18 cellular contexts compared by ENCODE assay signal in the genomic region with DNA sequence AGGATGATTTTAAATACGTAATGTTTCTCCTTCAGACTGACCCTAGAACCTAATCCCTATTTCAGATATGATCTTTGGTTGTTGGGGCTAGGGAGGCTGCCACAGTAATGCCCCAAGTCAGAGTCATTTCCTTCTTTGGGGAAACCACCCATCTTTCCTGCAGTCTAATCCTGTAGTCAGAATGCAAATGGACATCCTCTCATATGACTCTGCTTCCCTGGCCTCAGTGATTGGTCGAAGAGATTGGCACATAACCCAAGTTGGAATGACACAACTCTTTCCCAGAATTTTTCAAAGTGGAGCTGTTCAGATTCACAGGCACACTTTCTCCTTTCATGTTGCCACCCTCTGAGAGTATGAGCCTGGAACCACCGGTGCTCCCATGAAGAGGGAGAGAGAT. TPM values are rescaled to one million over a fixed set of nuclear protein-coding genes. Genes with fewer than 3 reads are reported as not detected.
DNase-seq lines count a peak whose midpoint lies in the region; ATAC-seq, FAIRE-seq and TF ChIP-seq lines count a peak whose summit lies in the region.
"Had no signal": no experiment of that assay in that cellular context is flagged by ENCODE, and none has a peak within 500 bp of the region (broad histone marks: within the 10 kb centered on the region; RNA-seq: fewer than 3 reads in every experiment).

No MANE protein-coding gene starts in this region.

- H3K4me1 ChIP-seq in endothelial cell of umbilical vein (ENCODE audit: control insufficient read depth, extremely low read depth, insufficient read depth, low read length) (no peaks in the 10 kb centered on the region), Peyer's patch (no peaks in the 10 kb centered on the region)
- H3K4me1 ChIP-seq: ascending aorta had no signal

- no peak for FAIRE-seq in endothelial cell of umbilical vein (lab: Jason Lieb, UNC)

- CTCF ChIA-PET in endothelial cell of umbilical vein (lab: Charles Lee) = no interaction called here

- TF ChIP-seq POLR2A in endothelial cell of umbilical vein (IDR thresholded peaks at IDR 0.05; ENCODE audit: low read depth, low read length) = no peak
- no peak for TF ChIP-seq POLR2A in Peyer's patch (IDR thresholded peaks at IDR 0.05)

- no peak overlapping the region for H3K4me2 ChIP-seq in endothelial cell of umbilical vein (ENCODE audit: insufficient read depth, low read length)

- H3K27me3 ChIP-seq in endothelial cell of umbilical vein (ENCODE audit: control insufficient read depth in 2 of 2, insufficient read depth in 2 of 2, low read length in 2 of 2) = no peaks in the 10 kb centered on the region
- no peaks in the 10 kb centered on the region for H3K27me3 ChIP-seq in Peyer's patch
- H3K27me3 ChIP-seq: ascending aorta had no signal

- H2AFZ ChIP-seq in endothelial cell of umbilical vein (ENCODE audit: low read depth, low read length) = no peak overlapping the region

- H3K4me3 ChIP-seq in endothelial cell of umbilical vein (replicated peaks in 1 of 3; ENCODE audit: insufficient read depth in 1 of 3, low read depth in 1 of 3, low read length in 3 of 3) (no peak overlapping the region), Peyer's patch (no peak overlapping the region)
- H3K4me3 ChIP-seq: ascending aorta had no signal

- POLR2A ChIA-PET in endothelial cell of umbilical vein (lab: Charles Lee) = no interaction called here

- no peak overlapping the region for H3K9ac ChIP-seq in endothelial cell of umbilical vein (replicated peaks; ENCODE audit: extremely low read depth, insufficient read depth, low read length)

- no peaks in the 10 kb centered on the region for H4K20me1 ChIP-seq in endothelial cell of umbilical vein (replicated peaks; ENCODE audit: control insufficient read depth, extremely low read depth, insufficient read depth, low read length)

- intact Hi-C loops in endothelial cell of umbilical vein (cut with micrococcal nuclease) = no loop called here

- H3K27ac ChIP-seq in endothelial cell of umbilical vein (ENCODE audit: insufficient read depth, low read depth, low read length) (no peak overlapping the region), Peyer's patch (no peak overlapping the region)
- H3K27ac ChIP-seq: ascending aorta had no signal

- no peaks in the 10 kb centered on the region for H3K9me1 ChIP-seq in endothelial cell of umbilical vein (replicated peaks; ENCODE audit: control insufficient read depth, extremely low read depth, insufficient read depth, low read length)

- DNase-seq in AG08395 (ENCODE audit: low spot score) = peak; percentile 56
- no peak for DNase-seq in endothelial cell of umbilical vein (ENCODE audit: low read depth, low spot score)
- no peak for DNase-seq in SKM-1 treated with dmso at 0.1 percent for 144 hours (lab: John Stamatoyannopoulos, UW; ENCODE audit: unreplicated experiment)
- no peak for DNase-seq in Peyer's patch
- DNase-seq: ACHN; activated CD4-positive, alpha-beta T cell treated with anti-CD3 and anti-CD28 coated beads for 48 hours; activated naive CD4-positive, alpha-beta T cell treated with anti-CD3 and anti-CD28 coated beads for 36 hours; glutamatergic neuron; IMR-90; mesendoderm; NCI-H2029 treated with DMSO at 0.1 percent for 48 hours; NCI-H524; SIG-M5 had no signal

- dilution Hi-C loops in endothelial cell of umbilical vein (cut with MboI; ENCODE audit: extremely low pct_ligation_motif_present, low sequenced_read_pairs) = no loop called here

- no peaks in the 10 kb centered on the region for H3K79me2 ChIP-seq in endothelial cell of umbilical vein (ENCODE audit: control insufficient read depth, insufficient read depth, low read length)

- H3K9me3 ChIP-seq in endothelial cell of umbilical vein (replicated peaks; ENCODE audit: control insufficient read depth, insufficient read depth, low read length) (no peaks in the 10 kb centered on the region), Peyer's patch (no peaks in the 10 kb centered on the region)
- H3K9me3 ChIP-seq: ascending aorta had no signal

- no peaks in the 10 kb centered on the region for H3K36me3 ChIP-seq in endothelial cell of umbilical vein (ENCODE audit: control insufficient read depth in 2 of 2, extremely low read depth in 1 of 2, insufficient read depth in 2 of 2, low read length in 2 of 2)
- no peaks in the 10 kb centered on the region for H3K36me3 ChIP-seq in Peyer's patch
- H3K36me3 ChIP-seq: ascending aorta had no signal

- TF ChIP-seq CTCF in endothelial cell of umbilical vein (IDR thresholded peaks at IDR 0.05; ENCODE audit: extremely low read depth in 1 of 2, insufficient read depth in 1 of 2, low read depth in 1 of 2, low read length in 2 of 2) (no peak), Peyer's patch (IDR thresholded peaks at IDR 0.05) (no peak)

- no TSS peak for BruUV-seq in endothelial cell of umbilical vein (replicated peaks; lab: Mats Ljungman, UMichigan)

- peak; percentile 84 for ATAC-seq in GM18502 (IDR thresholded peaks at IDR 0.05; ENCODE audit: poor library complexity, unreplicated experiment)
- peak; percentile 54 for ATAC-seq in HG03354 (IDR thresholded peaks at IDR 0.05; ENCODE audit: poor library complexity, severe bottlenecking, unreplicated experiment)
- ATAC-seq in HG02970 (IDR thresholded peaks at IDR 0.05; ENCODE audit: low FRiP score, unreplicated experiment) = no peak
- ATAC-seq in HG03457 (IDR thresholded peaks at IDR 0.05; ENCODE audit: unreplicated experiment) = no peak

TF ChIP-seq in endothelial cell of umbilical vein, 7 proteins besides CTCF, POLR2A, EP300 and RAD21:
- TF ChIP-seq FOS (IDR thresholded peaks at IDR 0.05; ENCODE audit: borderline replicate concordance, insufficient read depth, low read length) = peak; percentile 51
- TF ChIP-seq POLR2AphosphoS5 (IDR thresholded peaks at IDR 0.05; ENCODE audit: insufficient read depth, low read depth, low read length) = no peak
- no peak for TF ChIP-seq MAX (IDR thresholded peaks at IDR 0.05; ENCODE audit: insufficient read depth, insufficient read length)
- peak; percentile 46 for TF ChIP-seq GATA2 (IDR thresholded peaks at IDR 0.05; ENCODE audit: insufficient read depth, insufficient read length, low read depth, low read length)

RNA-seq across cellular contexts. Expression of gene ZNF644, which starts 58.8 kb away (rescaled TPM):
- total RNA-seq in endothelial cell of umbilical vein (38.7 and 47.0 TPM in 2 replicates), Peyer's patch (100 to 1,000 TPM in 1 of 4 donors, 10 to 100 TPM in 3; 46.5 to 111 (median 62.4) TPM)
- polyA plus RNA-seq in endothelial cell of umbilical vein = 6.3 and 7.2 TPM in 2 replicates
- 10.7 and 11.1 TPM in 2 replicates for polyA plus RNA-seq in endothelial cell of umbilical vein (2011; cell fraction: cytosol; rRNA removed)
- polyA plus RNA-seq in endothelial cell of umbilical vein (2011; cell fraction: nucleus; rRNA removed) = 27.9 and 32.2 TPM in 2 replicates
- 17.9 and 19.8 TPM in 2 replicates for polyA plus RNA-seq in endothelial cell of umbilical vein (2012)
- polyA minus RNA-seq in endothelial cell of umbilical vein = 54.6 and 55.9 TPM in 2 replicates
- polyA minus RNA-seq in endothelial cell of umbilical vein (2011; cell fraction: cytosol; rRNA and poly(A)+ RNA removed) = 34.6 TPM
- 158 and 203 TPM in 2 replicates for polyA minus RNA-seq in endothelial cell of umbilical vein (2011; cell fraction: nucleus; rRNA and poly(A)+ RNA removed)

Comparison
In these comparisons a context has a peak if more than half of its experiments do, and no peak if none do; other contexts are left out.
1. ATAC-seq: peak in GM18502 (single experiment) and HG03354 (single experiment); none in HG02970 (single experiment) and HG03457 (single experiment).